ENCODE assay signal across 8 cellular contexts in genomic region chr19:49347835-49348234, GRCh38. TPM values are rescaled to one million over a fixed set of nuclear protein-coding genes. Genes with fewer than 3 reads are reported as not detected.
A peak's percentile ranks its signal among the peaks of the same experiment; 100 is the strongest.
DNase-seq lines count a peak whose midpoint lies in the region; ATAC-seq lines count a peak whose summit lies in the region.

No MANE protein-coding gene starts in this region.

- POLR2A ChIA-PET in activated CD4-positive, alpha-beta memory T cell treated with anti-CD3 and anti-CD28 coated beads for 36 hours (lab: Charles Lee): no interaction called here
- POLR2A ChIA-PET in activated CD4-positive, alpha-beta memory T cell treated with anti-CD3 and anti-CD28 coated beads, Interleukin-2, amount 10 ng/mL, durations not matched to agents 7 days and 5 days (lab: Charles Lee): interaction anchor here (1.5 kb wide), 1 partner anchor 13 kb away, joined by 5 read pairs; the partner anchor contains the start of gene CD37

- H3K4me3 Mint-ChIP-seq in activated CD4-positive, alpha-beta memory T cell treated with anti-CD3 and anti-CD28 coated beads for 36 hours: no peak overlapping the region
- H3K4me3 Mint-ChIP-seq in activated CD4-positive, alpha-beta memory T cell treated with anti-CD3 and anti-CD28 coated beads, Interleukin-2, amount 10 ng/mL, durations not matched to agents 7 days and 5 days: no peak overlapping the region

- peaks cover 6% of the 10 kb centered on the region for H3K4me1 Mint-ChIP-seq in activated CD4-positive, alpha-beta memory T cell treated with anti-CD3 and anti-CD28 coated beads for 36 hours (ENCODE audit: low read depth)
- peaks cover 9% of the 10 kb centered on the region for H3K4me1 Mint-ChIP-seq in activated CD4-positive, alpha-beta memory T cell treated with anti-CD3 and anti-CD28 coated beads, Interleukin-2, amount 10 ng/mL, durations not matched to agents 7 days and 5 days

- no peaks in the 10 kb centered on the region for H3K36me3 Mint-ChIP-seq in activated CD4-positive, alpha-beta memory T cell treated with anti-CD3 and anti-CD28 coated beads for 36 hours
- peaks cover 1% of the 10 kb centered on the region for H3K36me3 Mint-ChIP-seq in activated CD4-positive, alpha-beta memory T cell treated with anti-CD3 and anti-CD28 coated beads, Interleukin-2, amount 10 ng/mL, durations not matched to agents 7 days and 5 days (ENCODE audit: low read depth)

- H3K27ac Mint-ChIP-seq in activated CD4-positive, alpha-beta memory T cell treated with anti-CD3 and anti-CD28 coated beads for 36 hours: no peak overlapping the region
- no peak overlapping the region for H3K27ac Mint-ChIP-seq in activated CD4-positive, alpha-beta memory T cell treated with anti-CD3 and anti-CD28 coated beads, Interleukin-2, amount 10 ng/mL, durations not matched to agents 7 days and 5 days

- ATAC-seq in sciatic nerve: peak; percentile 91

- CTCF ChIA-PET in activated CD4-positive, alpha-beta memory T cell treated with anti-CD3 and anti-CD28 coated beads for 36 hours (lab: Charles Lee): interaction anchor here (0.8 to 1.3 kb wide), 2 partner anchors 82 to 128 kb away, joined by 3 read pairs; no protein-coding TSS in a partner anchor
- CTCF ChIA-PET in activated CD4-positive, alpha-beta memory T cell treated with anti-CD3 and anti-CD28 coated beads, Interleukin-2, amount 10 ng/mL, durations not matched to agents 7 days and 5 days (lab: Charles Lee): no interaction called here

- no peaks in the 10 kb centered on the region for H3K9me3 Mint-ChIP-seq in activated CD4-positive, alpha-beta memory T cell treated with anti-CD3 and anti-CD28 coated beads for 36 hours
- H3K9me3 Mint-ChIP-seq in activated CD4-positive, alpha-beta memory T cell treated with anti-CD3 and anti-CD28 coated beads, Interleukin-2, amount 10 ng/mL, durations not matched to agents 7 days and 5 days: no peaks in the 10 kb centered on the region

- DNase-seq in activated CD4-positive, alpha-beta memory T cell treated with anti-CD3 and anti-CD28 coated beads for 36 hours: peak; percentile 36
- DNase-seq in activated CD4-positive, alpha-beta memory T cell treated with anti-CD3 and anti-CD28 coated beads, Interleukin-2, amount 10 ng/mL, durations not matched to agents 7 days and 5 days: no peak
- DNase-seq in NCI-H82 (lab: John Stamatoyannopoulos, UW) (peak; percentile 93), fibroblast of gingiva (ENCODE audit: low read depth) (peak; percentile 73), sciatic nerve (ENCODE audit: low spot score) (no peak), NCI-H146 (lab: John Stamatoyannopoulos, UW) (no peak)
- DNase-seq in activated T-cell treated with anti-CD3 and anti-CD28 coated beads, Interleukin-2, amount 50 U/mL, for 1 hour: no peak
- DNase-seq in activated CD4-positive, alpha-beta T cell treated with anti-CD3 and anti-CD28 coated beads for 1 hour: no peak

- intact Hi-C loops in activated CD4-positive, alpha-beta memory T cell treated with anti-CD3 and anti-CD28 coated beads for 36 hours (cut with micrococcal nuclease): no loop called here
- intact Hi-C loops in sciatic nerve (cut with DNase I): loop anchor here (5.0 kb wide), 1 partner anchor 1881 kb away; no protein-coding TSS in a partner anchor

- H3K27me3 Mint-ChIP-seq in activated CD4-positive, alpha-beta memory T cell treated with anti-CD3 and anti-CD28 coated beads for 36 hours: no peaks in the 10 kb centered on the region
- peaks cover 4% of the 10 kb centered on the region for H3K27me3 Mint-ChIP-seq in activated CD4-positive, alpha-beta memory T cell treated with anti-CD3 and anti-CD28 coated beads, Interleukin-2, amount 10 ng/mL, durations not matched to agents 7 days and 5 days

RNA-seq across cellular contexts. Expression of gene CD37, which starts 12.6 kb away (rescaled TPM):
- total RNA-seq in activated CD4-positive, alpha-beta memory T cell treated with anti-CD3 and anti-CD28 coated beads for 36 hours: 100 to 1,000 TPM; 178 to 181 TPM
- 100 to 1,000 TPM; 278 to 299 TPM for total RNA-seq in activated CD4-positive, alpha-beta memory T cell treated with anti-CD3 and anti-CD28 coated beads, Interleukin-2, amount 10 ng/mL, durations not matched to agents 7 days and 5 days
- total RNA-seq in sciatic nerve: 21.3 TPM

RNA-seq across cellular contexts. Expression of gene TEAD2, which starts 14.4 kb away (rescaled TPM):
- total RNA-seq in activated CD4-positive, alpha-beta memory T cell treated with anti-CD3 and anti-CD28 coated beads for 36 hours: not detected
- total RNA-seq in activated CD4-positive, alpha-beta memory T cell treated with anti-CD3 and anti-CD28 coated beads, Interleukin-2, amount 10 ng/mL, durations not matched to agents 7 days and 5 days: not detected
- 33.0 TPM for total RNA-seq in sciatic nerve

RNA-seq across cellular contexts. Expression of gene DKKL1, which starts 15.8 kb away (rescaled TPM):
- total RNA-seq in activated CD4-positive, alpha-beta memory T cell treated with anti-CD3 and anti-CD28 coated beads for 36 hours: not detected
- not detected for total RNA-seq in activated CD4-positive, alpha-beta memory T cell treated with anti-CD3 and anti-CD28 coated beads, Interleukin-2, amount 10 ng/mL, durations not matched to agents 7 days and 5 days
- 0.89 TPM for total RNA-seq in sciatic nerve

RNA-seq across cellular contexts. Expression of gene SLC6A16, which starts 22.8 kb away (rescaled TPM):
- 1 to 10 TPM; 1.0 to 1.3 TPM for total RNA-seq in activated CD4-positive, alpha-beta memory T cell treated with anti-CD3 and anti-CD28 coated beads for 36 hours
- 1 to 10 TPM; 3.0 to 3.5 TPM for total RNA-seq in activated CD4-positive, alpha-beta memory T cell treated with anti-CD3 and anti-CD28 coated beads, Interleukin-2, amount 10 ng/mL, durations not matched to agents 7 days and 5 days
- total RNA-seq in sciatic nerve: 5.6 TPM

RNA-seq across cellular contexts. Expression of gene KASH5, which starts 40.2 kb away (rescaled TPM):
- 1 to 10 TPM; 2.3 to 2.6 TPM for total RNA-seq in activated CD4-positive, alpha-beta memory T cell treated with anti-CD3 and anti-CD28 coated beads for 36 hours
- total RNA-seq in activated CD4-positive, alpha-beta memory T cell treated with anti-CD3 and anti-CD28 coated beads, Interleukin-2, amount 10 ng/mL, durations not matched to agents 7 days and 5 days: under 1 TPM; 0.73 to 0.81 TPM
- total RNA-seq in sciatic nerve: not detected

Comparison
In these comparisons a context has a peak if more than half of its experiments do, and no peak if none do; other contexts are left out.
1. DNase-seq: peak in activated CD4-positive, alpha-beta memory T cell treated with anti-CD3 and anti-CD28 coated beads for 36 hours (single experiment), NCI-H82 (single experiment) and fibroblast of gingiva (single experiment); none in activated CD4-positive, alpha-beta memory T cell treated with anti-CD3 and anti-CD28 coated beads, Interleukin-2, amount 10 ng/mL, durations not matched to agents 7 days and 5 days (single experiment), sciatic nerve (single experiment), NCI-H146 (single experiment), activated T-cell treated with anti-CD3 and anti-CD28 coated beads, Interleukin-2, amount 50 U/mL, for 1 hour (single experiment) and activated CD4-positive, alpha-beta T cell treated with anti-CD3 and anti-CD28 coated beads for 1 hour (single experiment).
2. RNA of gene TEAD2, which starts 14.4 kb away (total RNA-seq): 33.0 TPM in sciatic nerve (single experiment); not detected in activated CD4-positive, alpha-beta memory T cell treated with anti-CD3 and anti-CD28 coated beads for 36 hours and not detected in activated CD4-positive, alpha-beta memory T cell treated with anti-CD3 and anti-CD28 coated beads, Interleukin-2, amount 10 ng/mL, durations not matched to agents 7 days and 5 days; every median in the first group is over 10 times any median in the second.